ENCODE assay signal across 1 cellular context in genomic region chr22:49209452-49210195, GRCh38.
TF ChIP-seq lines count a peak whose summit lies in the region.

No MANE protein-coding gene starts in this region.

TF ChIP-seq in HepG2, 621 proteins besides CTCF, POLR2A, EP300 and RAD21 (continued from another document and continues in another):
- peak in 1 of 2 experiments; percentile 90; a peak in 2 of 4 replicates for TF ChIP-seq ATF4 (CRISPR knock-in tag; IDR thresholded peaks at IDR 0.05)
- no peak for TF ChIP-seq ZZZ3 (CRISPR knock-in tag; IDR thresholded peaks at IDR 0.05; ENCODE audit: borderline replicate concordance)
- TF ChIP-seq ZBTB7B (CRISPR knock-in tag; IDR thresholded peaks at IDR 0.05): peak; percentile 47; the same call in 1 of the 2 replicates
- peak; percentile 18; the same call in 1 of the 2 replicates for TF ChIP-seq AHDC1 (CRISPR knock-in tag; IDR thresholded peaks at IDR 0.05; ENCODE audit: borderline replicate concordance)
- no peak for TF ChIP-seq ZBTB7A (CRISPR knock-in tag; IDR thresholded peaks at IDR 0.05)
- no peak for TF ChIP-seq ZBTB14 (CRISPR knock-in tag; IDR thresholded peaks at IDR 0.05)
- no peak for TF ChIP-seq ZNF614 (CRISPR knock-in tag; IDR thresholded peaks at IDR 0.05; ENCODE audit: borderline replicate concordance)
- no peak for TF ChIP-seq ZC3H4 (CRISPR knock-in tag; IDR thresholded peaks at IDR 0.05; ENCODE audit: borderline replicate concordance)
- no peak for TF ChIP-seq MAF1 (CRISPR knock-in tag; IDR thresholded peaks at IDR 0.05; ENCODE audit: borderline replicate concordance)
- no peak for TF ChIP-seq TEAD3 (CRISPR knock-in tag; optimal IDR thresholded peaks at IDR 0.05; ENCODE audit: borderline replicate concordance)
- no peak for TF ChIP-seq MEIS1 (CRISPR knock-in tag; IDR thresholded peaks at IDR 0.05; ENCODE audit: borderline replicate concordance)
- TF ChIP-seq MED1 (CRISPR knock-in tag; IDR thresholded peaks at IDR 0.05): no peak
- no peak for TF ChIP-seq ZNF382 (CRISPR knock-in tag; IDR thresholded peaks at IDR 0.05; ENCODE audit: borderline replicate concordance)
- TF ChIP-seq BORCS8-MEF2B (CRISPR knock-in tag; IDR thresholded peaks at IDR 0.05): no peak
- no peak for TF ChIP-seq SIX4 (CRISPR knock-in tag; IDR thresholded peaks at IDR 0.05)
- no peak for TF ChIP-seq NFRKB (IDR thresholded peaks at IDR 0.05)
- no peak for TF ChIP-seq HIC2 (CRISPR knock-in tag; IDR thresholded peaks at IDR 0.05; ENCODE audit: low read depth)
- 0 out of 2 replicates have a peak, but pooled peaks have one; percentile 29 for TF ChIP-seq HMG20B (CRISPR knock-in tag; conservative IDR thresholded peaks at IDR 0.05)
- TF ChIP-seq HMGXB4 (CRISPR knock-in tag; IDR thresholded peaks at IDR 0.05; ENCODE audit: borderline replicate concordance in 1 of 2, low read depth in 1 of 2): no peak
- peak; percentile 42; the same call in 1 of the 2 replicates for TF ChIP-seq PATZ1 (CRISPR knock-in tag; IDR thresholded peaks at IDR 0.05)
- TF ChIP-seq ZNF205 (CRISPR knock-in tag; IDR thresholded peaks at IDR 0.05): peak; percentile 79
- TF ChIP-seq TCF7L2 (IDR thresholded peaks at IDR 0.05; ENCODE audit: low read depth, low read length): no peak
- TF ChIP-seq TRAFD1 (CRISPR knock-in tag; IDR thresholded peaks at IDR 0.05; ENCODE audit: borderline replicate concordance): no peak
- no peak for TF ChIP-seq KAT8 (CRISPR knock-in tag; IDR thresholded peaks at IDR 0.05)
- TF ChIP-seq YEATS4 (CRISPR knock-in tag; IDR thresholded peaks at IDR 0.05; ENCODE audit: borderline replicate concordance): no peak
- TF ChIP-seq RELA (CRISPR knock-in tag; IDR thresholded peaks at IDR 0.05): no peak
- no peak for TF ChIP-seq ZFP82 (CRISPR knock-in tag; IDR thresholded peaks at IDR 0.05; ENCODE audit: borderline replicate concordance)
- no peak for TF ChIP-seq AHR (CRISPR knock-in tag; IDR thresholded peaks at IDR 0.05)
- TF ChIP-seq TP53 (CRISPR knock-in tag; conservative IDR thresholded peaks at IDR 0.05): no peak
- TF ChIP-seq ZNF790 (CRISPR knock-in tag; IDR thresholded peaks at IDR 0.05; ENCODE audit: borderline replicate concordance): no peak
- no peak for TF ChIP-seq ZNF383 (CRISPR knock-in tag; IDR thresholded peaks at IDR 0.05; ENCODE audit: borderline replicate concordance)
- TF ChIP-seq FOXA3 (CRISPR knock-in tag; IDR thresholded peaks at IDR 0.05): peak; percentile 41; the same call in 1 of the 2 replicates
- no peak for TF ChIP-seq MTF1 (CRISPR knock-in tag; IDR thresholded peaks at IDR 0.05)
- TF ChIP-seq ISL2 (CRISPR knock-in tag; IDR thresholded peaks at IDR 0.05): no peak
- TF ChIP-seq ATF2 (CRISPR knock-in tag; IDR thresholded peaks at IDR 0.05): peak; percentile 42; the same call in 1 of the 2 replicates
- no peak; the same call in 1 of the 2 replicates for TF ChIP-seq ZNF460 (CRISPR knock-in tag; IDR thresholded peaks at IDR 0.05; ENCODE audit: borderline replicate concordance)
- no peak for TF ChIP-seq ZNF512 (CRISPR knock-in tag; IDR thresholded peaks at IDR 0.05)
- no peak for TF ChIP-seq NBN (conservative IDR thresholded peaks at IDR 0.05)
- TF ChIP-seq SP2 (CRISPR knock-in tag; IDR thresholded peaks at IDR 0.05): no peak
